Comparison of ENCODE assay signal across 8 cellular contexts in the genomic region with DNA sequence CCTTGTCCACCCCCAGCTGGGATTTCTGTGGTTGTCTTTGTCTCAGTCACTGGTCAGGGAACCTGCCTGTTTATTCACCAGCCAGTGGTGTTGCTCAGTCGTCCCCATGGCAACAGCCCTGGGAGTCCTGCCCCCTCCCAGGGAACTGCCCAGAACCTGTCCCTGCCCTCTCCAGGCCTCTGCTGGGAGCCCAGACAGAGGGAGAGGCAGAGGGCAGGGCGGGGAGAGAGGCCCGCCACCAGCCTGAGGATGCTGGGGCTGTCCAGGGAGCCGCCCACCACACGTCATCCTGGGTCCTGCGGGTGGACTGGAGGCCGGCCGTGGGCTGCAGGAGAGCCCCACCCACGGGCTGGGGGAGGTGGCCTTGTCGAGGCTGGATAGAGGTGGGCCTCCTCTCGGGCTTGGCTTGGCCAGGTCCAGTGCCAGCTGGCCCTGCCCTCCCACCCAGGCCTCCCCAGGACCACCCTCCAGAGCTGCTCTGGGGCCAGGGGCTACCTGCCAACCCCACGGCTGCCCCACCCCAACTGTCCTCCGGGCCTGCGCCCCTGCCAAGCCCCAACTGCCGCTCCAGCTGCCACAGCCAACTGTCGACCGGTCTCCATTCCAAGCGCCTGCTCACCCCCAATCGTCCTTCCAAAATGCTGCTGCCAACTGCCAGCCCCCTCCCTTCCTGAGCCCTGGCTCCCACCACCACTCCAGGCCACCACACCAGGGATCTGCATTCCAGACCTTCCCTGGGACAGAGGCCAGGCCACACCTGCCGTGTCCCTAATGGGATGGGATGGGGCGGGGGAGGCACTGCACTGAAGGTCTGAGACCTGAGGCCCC. TPM values are rescaled to one million over a fixed set of nuclear protein-coding genes. Genes with fewer than 3 reads are reported as not detected.
DNase-seq lines count a peak whose midpoint lies in the region; TF ChIP-seq lines count a peak whose summit lies in the region.

No MANE protein-coding gene starts in this region.

- peak overlapping the region; percentile 28 for H3K4me3 ChIP-seq in SJCRH30

- no peaks in the 10 kb centered on the region for H3K9me3 ChIP-seq in SJCRH30 (replicated peaks)

- no peaks in the 10 kb centered on the region for H3K9me3 Mint-ChIP-seq in mesothelial cell of epicardium

- no peaks in the 10 kb centered on the region for H3K27me3 ChIP-seq in SJCRH30

- no peak for TF ChIP-seq CTCF in mesothelial cell of epicardium (IDR thresholded peaks at IDR 0.05; ENCODE audit: unreplicated experiment)

- no peak overlapping the region for H3K27ac Mint-ChIP-seq in mesothelial cell of epicardium

- H3K4me1 ChIP-seq in SJCRH30, result peaks cover 36% of the 10 kb centered on the region

- H3K4me1 Mint-ChIP-seq in mesothelial cell of epicardium, result peaks cover 15% of the 10 kb centered on the region

- no peak for TF ChIP-seq POLR2A in erythroblast (IDR thresholded peaks at IDR 0.05; ENCODE audit: low read length)

- no peak overlapping the region for H3K4me3 Mint-ChIP-seq in mesothelial cell of epicardium

- DNase-seq in AG08395 (ENCODE audit: low spot score), result peak; percentile 99
- DNase-seq in HT1080 (ENCODE audit: low read depth), result peak; percentile 89
- DNase-seq in SJCRH30, result peak; percentile 99 to 100
- DNase-seq in erythroblast (lab: John Stamatoyannopoulos, UW), result peak; percentile 32 to 37
- peak; percentile 65 to 76 for DNase-seq in mesothelial cell of epicardium (ENCODE audit: low spot score in 2 of 2, unreplicated experiment in 2 of 2)
- DNase-seq in activated gamma-delta T cell (lab: John Stamatoyannopoulos, UW), result no peak
- DNase-seq in putamen (ENCODE audit: low spot score), result no peak
- DNase-seq in AML-193 (lab: John Stamatoyannopoulos, UW), result no peak

- no peaks in the 10 kb centered on the region for H3K36me3 ChIP-seq in SJCRH30

- no peaks in the 10 kb centered on the region for H3K27me3 Mint-ChIP-seq in mesothelial cell of epicardium (ENCODE audit: low read depth)

- H3K36me3 Mint-ChIP-seq in mesothelial cell of epicardium, result no peaks in the 10 kb centered on the region

- H3K27ac ChIP-seq in SJCRH30, result peak overlapping the region; percentile 36

RNA-seq across cellular contexts. Expression of gene ZBTB46, which starts 4.2 kb away (rescaled TPM):
- 0.19 and 0.20 TPM in 2 replicates for total RNA-seq in HT1080 (2014; rRNA removed; shearing (Covaris generic))
- 0.36 and 0.49 TPM in 2 replicates for polyA plus RNA-seq in HT1080 (2015; cell fraction: cytosol; rRNA removed)
- polyA plus RNA-seq in HT1080 (2015; cell fraction: nucleus; rRNA removed), result 0.29 and 0.66 TPM in 2 replicates
- 4.0 and 5.0 TPM in 2 replicates for total RNA-seq in SJCRH30 (2014; rRNA removed; shearing (Covaris generic))
- 11.3 to 11.6 TPM (median 11.6 TPM) in 3 replicates for total RNA-seq in mesothelial cell of epicardium

RNA-seq across cellular contexts. Expression of gene ABHD16B, which starts 26.1 kb away (rescaled TPM):
- total RNA-seq in HT1080 (2014; rRNA removed; shearing (Covaris generic)), result not detected in 2 replicates
- not detected in 2 replicates for polyA plus RNA-seq in HT1080 (2015; cell fraction: cytosol; rRNA removed)
- not detected in 2 replicates for polyA plus RNA-seq in HT1080 (2015; cell fraction: nucleus; rRNA removed)
- not detected in 2 replicates for total RNA-seq in SJCRH30 (2014; rRNA removed; shearing (Covaris generic))
- total RNA-seq in mesothelial cell of epicardium, result not detected in 3 replicates

RNA-seq across cellular contexts. Expression of gene TPD52L2, which starts 29.8 kb away (rescaled TPM):
- 119 and 120 TPM in 2 replicates for total RNA-seq in HT1080 (2014; rRNA removed; shearing (Covaris generic))
- polyA plus RNA-seq in HT1080 (2015; cell fraction: cytosol; rRNA removed), result 172 and 187 TPM in 2 replicates
- 110 and 132 TPM in 2 replicates for polyA plus RNA-seq in HT1080 (2015; cell fraction: nucleus; rRNA removed)
- 96.4 and 105 TPM in 2 replicates for total RNA-seq in SJCRH30 (2014; rRNA removed; shearing (Covaris generic))
- total RNA-seq in mesothelial cell of epicardium, result 73.1 to 77.3 TPM (median 73.8 TPM) in 3 replicates

RNA-seq across cellular contexts. Expression of gene DNAJC5, which starts 59.7 kb away (rescaled TPM):
- total RNA-seq in HT1080 (2014; rRNA removed; shearing (Covaris generic)), result 51.4 and 60.0 TPM in 2 replicates
- polyA plus RNA-seq in HT1080 (2015; cell fraction: cytosol; rRNA removed), result 25.7 and 28.9 TPM in 2 replicates
- 35.5 and 36.6 TPM in 2 replicates for polyA plus RNA-seq in HT1080 (2015; cell fraction: nucleus; rRNA removed)
- total RNA-seq in SJCRH30 (2014; rRNA removed; shearing (Covaris generic)), result 79.6 and 81.1 TPM in 2 replicates
- 40.6 to 43.2 TPM (median 41.6 TPM) in 3 replicates for total RNA-seq in mesothelial cell of epicardium

Comparison
In these comparisons a context has a peak if more than half of its experiments do, and no peak if none do; other contexts are left out.
1. DNase-seq: peak in AG08395 (single experiment), HT1080 (single experiment), SJCRH30 (2 of 2), erythroblast (2 of 2) and mesothelial cell of epicardium (2 of 2); none in activated gamma-delta T cell (single experiment), putamen (single experiment) and AML-193 (0 of 2).